In genomic region chrX:78513996-78514745, GRCh38 we compare ENCODE assay signal across 15 cellular contexts.
DNase-seq lines count a peak whose midpoint lies in the region; ATAC-seq lines count a peak whose summit lies in the region.
"Had no signal": no experiment of that assay in that cellular context is flagged by ENCODE, and none has a peak within 500 bp of the region (broad histone marks: within the 10 kb centered on the region; RNA-seq: fewer than 3 reads in every experiment).

No MANE protein-coding gene starts in this region.

- ATAC-seq in stimulated activated memory B cell treated with anti-CD40 and anti-IgM and Interleukin-4, amounts not matched to agents 10 μg/mL and 1 μg/mL and 100 μg/mL, for 72 hours: no peak
- no peak for ATAC-seq in HG02970 (IDR thresholded peaks at IDR 0.05; ENCODE audit: low FRiP score, unreplicated experiment)

- no peaks in the 10 kb centered on the region for H3K36me3 ChIP-seq in SJCRH30
- H3K36me3 ChIP-seq in iPS-18a (ENCODE audit: control insufficient read depth, low read depth, low read length): no peaks in the 10 kb centered on the region
- H3K36me3 ChIP-seq: ascending aorta, uterus had no signal

- intact Hi-C loops in activated naive CD4-positive, alpha-beta T cell treated with anti-CD3 and anti-CD28 coated beads for 36 hours (cut with micrococcal nuclease): loop anchor here (2.0 kb wide), 2 partner anchors 137 to 375 kb away; partner anchors contain the start of gene TAF9B

- H3K9me3 Mint-ChIP-seq in activated naive CD4-positive, alpha-beta T cell treated with anti-CD3 and anti-CD28 coated beads for 36 hours: peaks cover 9% of the 10 kb centered on the region
- peaks cover 8% of the 10 kb centered on the region for H3K9me3 Mint-ChIP-seq in stimulated activated memory B cell treated with anti-CD40 and anti-IgM and Interleukin-4, amounts not matched to agents 10 μg/mL and 1 μg/mL and 100 μg/mL, for 72 hours

- H3K4me1 Mint-ChIP-seq in activated naive CD4-positive, alpha-beta T cell treated with anti-CD3 and anti-CD28 coated beads for 36 hours (ENCODE audit: low read depth): peaks cover 40% of the 10 kb centered on the region
- peaks cover 39% of the 10 kb centered on the region for H3K4me1 Mint-ChIP-seq in stimulated activated memory B cell treated with anti-CD40 and anti-IgM and Interleukin-4, amounts not matched to agents 10 μg/mL and 1 μg/mL and 100 μg/mL, for 72 hours

- H3K9me3 ChIP-seq in SJCRH30 (replicated peaks): no peaks in the 10 kb centered on the region
- H3K9me3 ChIP-seq in iPS-18a (ENCODE audit: control insufficient read depth, low read depth, low read length): peaks cover 21% of the 10 kb centered on the region
- H3K9me3 ChIP-seq: ascending aorta, uterus had no signal

- H3K4me3 ChIP-seq in SJCRH30 (no peak overlapping the region), iPS-18a (ENCODE audit: low read length) (peak overlapping the region; percentile 3)
- H3K4me3 ChIP-seq: ascending aorta, uterus had no signal

- no peaks in the 10 kb centered on the region for H3K27me3 ChIP-seq in SJCRH30
- no peaks in the 10 kb centered on the region for H3K27me3 ChIP-seq in iPS-18a (ENCODE audit: control insufficient read depth, insufficient read depth, low read length)
- H3K27me3 ChIP-seq: ascending aorta, uterus had no signal

- H3K36me3 Mint-ChIP-seq in activated naive CD4-positive, alpha-beta T cell treated with anti-CD3 and anti-CD28 coated beads for 36 hours (ENCODE audit: low read depth): peaks cover 3% of the 10 kb centered on the region
- no peaks in the 10 kb centered on the region for H3K36me3 Mint-ChIP-seq in stimulated activated memory B cell treated with anti-CD40 and anti-IgM and Interleukin-4, amounts not matched to agents 10 μg/mL and 1 μg/mL and 100 μg/mL, for 72 hours

- DNase-seq in activated naive CD4-positive, alpha-beta T cell treated with anti-CD3 and anti-CD28 coated beads for 36 hours: no peak
- DNase-seq in activated naive CD4-positive, alpha-beta T cell treated with Interleukin-2 at 50 U/mL for 16 hours: no peak
- DNase-seq in SJCRH30 (peak in 1 of 2 experiments; percentile 14), NCI-H2081 treated with DMSO at 0.1 percent for 48 hours (lab: John Stamatoyannopoulos, UW) (no peak), SIG-M5 treated with dmso at 0.1 percent for 504 hours (lab: John Stamatoyannopoulos, UW; ENCODE audit: unreplicated experiment) (no peak)
- DNase-seq: DMS 273 treated with DMSO at 0.1 percent for 48 hours; NCI-H2029 treated with DMSO at 0.1 percent for 48 hours; NCI-H748 treated with DMSO at 0.1 percent for 48 hours; SIG-M5; stimulated activated CD4-positive, alpha-beta T cell treated with anti-CD3 and anti-CD28 coated beads, Interleukin-1b, Interleukin-23, amount 100 ng/mL, for 48 hours; uterus had no signal

- H3K27ac Mint-ChIP-seq in activated naive CD4-positive, alpha-beta T cell treated with anti-CD3 and anti-CD28 coated beads for 36 hours: peak overlapping the region; percentile 19
- H3K27ac Mint-ChIP-seq in stimulated activated memory B cell treated with anti-CD40 and anti-IgM and Interleukin-4, amounts not matched to agents 10 μg/mL and 1 μg/mL and 100 μg/mL, for 72 hours: peak overlapping the region; percentile 81

- H3K27ac ChIP-seq in SJCRH30 (peak overlapping the region; percentile 35), iPS-18a (ENCODE audit: low read length) (peak overlapping the region; percentile 67)
- H3K27ac ChIP-seq: ascending aorta had no signal

- peak overlapping the region; percentile 9 for H3K9ac ChIP-seq in iPS-18a (ENCODE audit: low read length)

- no peaks in the 10 kb centered on the region for H3K27me3 Mint-ChIP-seq in activated naive CD4-positive, alpha-beta T cell treated with anti-CD3 and anti-CD28 coated beads for 36 hours (ENCODE audit: low read depth)
- no peaks in the 10 kb centered on the region for H3K27me3 Mint-ChIP-seq in stimulated activated memory B cell treated with anti-CD40 and anti-IgM and Interleukin-4, amounts not matched to agents 10 μg/mL and 1 μg/mL and 100 μg/mL, for 72 hours

- H3K4me3 Mint-ChIP-seq in activated naive CD4-positive, alpha-beta T cell treated with anti-CD3 and anti-CD28 coated beads for 36 hours: no peak overlapping the region
- H3K4me3 Mint-ChIP-seq in stimulated activated memory B cell treated with anti-CD40 and anti-IgM and Interleukin-4, amounts not matched to agents 10 μg/mL and 1 μg/mL and 100 μg/mL, for 72 hours: no peak overlapping the region

- CTCF ChIA-PET in activated naive CD4-positive, alpha-beta T cell treated with anti-CD3 and anti-CD28 coated beads for 36 hours (lab: Charles Lee): interaction anchor here (0.7 kb wide), 1 partner anchor 879 kb away, joined by 3 read pairs; no protein-coding TSS in a partner anchor

- H3K4me1 ChIP-seq in SJCRH30 (no peaks in the 10 kb centered on the region; the same call in none of the 2 replicates), iPS-18a (ENCODE audit: control insufficient read depth, low read depth, low read length) (peaks cover 23% of the 10 kb centered on the region)
- H3K4me1 ChIP-seq: ascending aorta, uterus had no signal
